Comparison of ENCODE assay signal across 8 cellular contexts in genomic region chr12:124917135-124917840, GRCh38.
DNase-seq lines count a peak whose midpoint lies in the region; ATAC-seq, FAIRE-seq and TF ChIP-seq lines count a peak whose summit lies in the region.

No MANE protein-coding gene starts in this region.

- in situ Hi-C loops in brain microvascular endothelial cell (cut with HindIII; ENCODE audit: low pct_ligation_motif_present, low sequenced_read_pairs) = no loop called here

- FAIRE-seq in GM18507 (lab: Jason Lieb, UNC) = peak; percentile 89

- no peak for DNase-seq in GM18507 (ENCODE audit: extremely low spot score, insufficient read length, low read depth)
- peak; percentile 99 for DNase-seq in brain microvascular endothelial cell
- peak; percentile 82 for DNase-seq in iPS-NIHi7 (ENCODE audit: extremely low spot score)
- peak; percentile 79 for DNase-seq in stimulated activated CD4-positive, alpha-beta T cell treated with anti-CD3 and anti-CD28 coated beads, Interleukin-12 subunit alpha, Interleukin-12 subunit beta, amount 100 ng/mL, for 4 hours
- DNase-seq in C1 segment of cervical spinal cord (lab: John Stamatoyannopoulos, UW) = no peak
- DNase-seq in NCI-H2029 (lab: John Stamatoyannopoulos, UW) = no peak

- ATAC-seq in HG02970 (IDR thresholded peaks at IDR 0.05; ENCODE audit: low FRiP score, unreplicated experiment) (peak; percentile 32), SK-N-SH treated with all-trans-retinoic acid at 6 μM for 48 hours (peak; percentile 86)

- peak overlapping the region; percentile 37 for H3K4me3 ChIP-seq in brain microvascular endothelial cell (ENCODE audit: low read depth, low read length)

- no peak for TF ChIP-seq CTCF in brain microvascular endothelial cell (IDR thresholded peaks at IDR 0.05; ENCODE audit: low read depth, low read length, missing control alignments)

- no peaks in the 10 kb centered on the region for H3K27me3 ChIP-seq in brain microvascular endothelial cell (replicated peaks)

- H3K36me3 ChIP-seq in brain microvascular endothelial cell (replicated peaks) = peaks cover 13% of the 10 kb centered on the region

- peak overlapping the region; percentile 100 for H3K27ac ChIP-seq in brain microvascular endothelial cell

TF ChIP-seq in SK-N-SH treated with all-trans-retinoic acid at 6 μM for 48 hours, 23 proteins besides CTCF, POLR2A, EP300 and RAD21:
- TF ChIP-seq CSDC2 (CRISPR knock-in tag; IDR thresholded peaks at IDR 0.05) = no peak
- TF ChIP-seq ZNF70 (CRISPR knock-in tag; IDR thresholded peaks at IDR 0.05) = peak; percentile 38; the same call in 1 of the 2 replicates

Comparison
In these comparisons a context has a peak if more than half of its experiments do, and no peak if none do; other contexts are left out.
1. DNase-seq: peak in brain microvascular endothelial cell (single experiment), iPS-NIHi7 (single experiment) and stimulated activated CD4-positive, alpha-beta T cell treated with anti-CD3 and anti-CD28 coated beads, Interleukin-12 subunit alpha, Interleukin-12 subunit beta, amount 100 ng/mL, for 4 hours (single experiment); none in GM18507 (single experiment), C1 segment of cervical spinal cord (0 of 14) and NCI-H2029 (single experiment).